Comparison of ENCODE assay signal across 1 cellular context in genomic region chr1:204923626-204924012, GRCh38.
TF ChIP-seq lines count a peak whose summit lies in the region.

No MANE protein-coding gene starts in this region.

TF ChIP-seq in HepG2, 621 proteins besides CTCF, POLR2A, EP300 and RAD21:
- TF ChIP-seq, protein P1, sequence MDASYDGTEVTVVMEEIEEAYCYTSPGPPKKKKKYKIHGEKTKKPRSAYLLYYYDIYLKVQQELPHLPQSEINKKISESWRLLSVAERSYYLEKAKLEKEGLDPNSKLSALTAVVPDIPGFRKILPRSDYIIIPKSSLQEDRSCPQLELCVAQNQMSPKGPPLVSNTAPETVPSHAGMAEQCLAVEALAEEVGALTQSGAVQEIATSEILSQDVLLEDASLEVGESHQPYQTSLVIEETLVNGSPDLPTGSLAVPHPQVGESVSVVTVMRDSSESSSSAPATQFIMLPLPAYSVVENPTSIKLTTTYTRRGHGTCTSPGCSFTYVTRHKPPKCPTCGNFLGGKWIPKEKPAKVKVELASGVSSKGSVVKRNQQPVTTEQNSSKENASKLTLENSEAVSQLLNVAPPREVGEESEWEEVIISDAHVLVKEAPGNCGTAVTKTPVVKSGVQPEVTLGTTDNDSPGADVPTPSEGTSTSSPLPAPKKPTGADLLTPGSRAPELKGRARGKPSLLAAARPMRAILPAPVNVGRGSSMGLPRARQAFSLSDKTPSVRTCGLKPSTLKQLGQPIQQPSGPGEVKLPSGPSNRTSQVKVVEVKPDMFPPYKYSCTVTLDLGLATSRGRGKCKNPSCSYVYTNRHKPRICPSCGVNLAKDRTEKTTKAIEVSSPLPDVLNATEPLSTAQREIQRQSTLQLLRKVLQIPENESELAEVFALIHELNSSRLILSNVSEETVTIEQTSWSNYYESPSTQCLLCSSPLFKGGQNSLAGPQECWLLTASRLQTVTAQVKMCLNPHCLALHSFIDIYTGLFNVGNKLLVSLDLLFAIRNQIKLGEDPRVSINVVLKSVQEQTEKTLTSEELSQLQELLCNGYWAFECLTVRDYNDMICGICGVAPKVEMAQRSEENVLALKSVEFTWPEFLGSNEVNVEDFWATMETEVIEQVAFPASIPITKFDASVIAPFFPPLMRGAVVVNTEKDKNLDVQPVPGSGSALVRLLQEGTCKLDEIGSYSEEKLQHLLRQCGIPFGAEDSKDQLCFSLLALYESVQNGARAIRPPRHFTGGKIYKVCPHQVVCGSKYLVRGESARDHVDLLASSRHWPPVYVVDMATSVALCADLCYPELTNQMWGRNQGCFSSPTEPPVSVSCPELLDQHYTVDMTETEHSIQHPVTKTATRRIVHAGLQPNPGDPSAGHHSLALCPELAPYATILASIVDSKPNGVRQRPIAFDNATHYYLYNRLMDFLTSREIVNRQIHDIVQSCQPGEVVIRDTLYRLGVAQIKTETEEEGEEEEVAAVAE (CRISPR knock-in tag; IDR thresholded peaks at IDR 0.05; ENCODE audit: borderline replicate concordance): no peak
- peak; percentile 51; the same call in 1 of the 2 replicates for TF ChIP-seq CEBPB (IDR thresholded peaks at IDR 0.05; ENCODE audit: borderline replicate concordance, low read depth, low read length)
